Comparison of ENCODE assay signal across 22 cellular contexts in the genomic region with DNA sequence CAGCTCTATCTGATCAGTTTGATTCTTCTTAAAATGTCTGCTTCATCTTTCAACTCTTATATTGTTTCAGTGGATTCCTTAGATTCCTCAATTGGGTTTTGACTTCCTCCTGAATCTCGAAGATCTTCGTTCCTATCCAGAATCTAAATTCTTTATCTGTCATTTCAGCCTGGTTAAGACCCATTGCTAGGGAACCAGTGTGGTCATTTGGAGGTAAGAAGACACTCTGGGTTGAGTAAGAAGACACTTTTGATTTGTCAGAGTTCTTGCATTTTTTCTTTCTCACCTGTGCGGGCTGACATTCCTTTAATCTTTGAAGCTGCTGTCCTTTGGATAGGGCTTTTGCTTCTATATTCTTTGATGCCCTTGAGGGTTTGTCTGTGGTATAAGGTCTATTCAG.
"Had no signal": no experiment of that assay in that cellular context is flagged by ENCODE, and none has a peak within 500 bp of the region (broad histone marks: within the 10 kb centered on the region; RNA-seq: fewer than 3 reads in every experiment).

No MANE protein-coding gene starts in this region.

- H3K27ac ChIP-seq: colonic mucosa, coronary artery, dorsolateral prefrontal cortex, epithelial cell of prostate, esophagus muscularis mucosa, esophagus squamous epithelium, foreskin keratinocyte, gastrocnemius medialis, gastroesophageal sphincter, heart left ventricle, heart right ventricle had no signal

- H3K27me3 ChIP-seq: colonic mucosa, dorsolateral prefrontal cortex, esophagus squamous epithelium, foreskin keratinocyte, gastrocnemius medialis, gastroesophageal sphincter, heart left ventricle, heart right ventricle had no signal

- H3K9me3 ChIP-seq: colonic mucosa, esophagus muscularis mucosa, esophagus squamous epithelium, gastrocnemius medialis, gastroesophageal sphincter had no signal

- DNase-seq: colonic mucosa; cortex of kidney; dermis blood vessel endothelial cell; dorsolateral prefrontal cortex; effector CD4-positive, alpha-beta T cell; effector CD8-positive, alpha-beta T cell; effector memory CD4-positive, alpha-beta T cell; effector memory CD8-positive, alpha-beta T cell; endodermal cell; erythroblast; esophagus squamous epithelium; foreskin melanocyte; gastrocnemius medialis; glutamatergic neuron; head of caudate nucleus; heart left ventricle; heart right ventricle had no signal

- H3K4me1 ChIP-seq: colonic mucosa, esophagus squamous epithelium, foreskin keratinocyte, gastrocnemius medialis, heart left ventricle, heart right ventricle had no signal

- H3K4me3 ChIP-seq: colonic mucosa, coronary artery, dorsolateral prefrontal cortex, esophagus muscularis mucosa, esophagus squamous epithelium, gastrocnemius medialis, gastroesophageal sphincter, heart left ventricle, heart right ventricle had no signal

- H3K36me3 ChIP-seq: colonic mucosa, esophagus muscularis mucosa, esophagus squamous epithelium, gastrocnemius medialis, gastroesophageal sphincter, heart left ventricle, heart right ventricle had no signal
